Comparison of ENCODE assay signal across 1 cellular context in genomic region chr15:70799667-70800450, GRCh38.
TF ChIP-seq lines count a peak whose summit lies in the region.

No MANE protein-coding gene starts in this region.

TF ChIP-seq in HepG2, 621 proteins besides CTCF, POLR2A, EP300 and RAD21 (continued from another document):
- TF ChIP-seq ARID5B (CRISPR knock-in tag; IDR thresholded peaks at IDR 0.05) (peak; percentile 73), SOX5 (CRISPR knock-in tag; IDR thresholded peaks at IDR 0.05; ENCODE audit: borderline replicate concordance) (no peak), NR2F6 (IDR thresholded peaks at IDR 0.05) (peak; percentile 70), NR2F6 (CRISPR knock-in tag; IDR thresholded peaks at IDR 0.05) (peak; percentile 68), CHD2 (IDR thresholded peaks at IDR 0.05; ENCODE audit: low read depth, low read length) (no peak), NR2F2 (IDR thresholded peaks at IDR 0.05; ENCODE audit: borderline replicate concordance, low read depth) (0 out of 2 replicates have a peak, but pooled peaks have one; percentile 20), ATAD3A (CRISPR knock-in tag; IDR thresholded peaks at IDR 0.05) (no peak), ZNF512 (CRISPR knock-in tag; IDR thresholded peaks at IDR 0.05) (no peak), ZNF431 (CRISPR knock-in tag; IDR thresholded peaks at IDR 0.05; ENCODE audit: borderline replicate concordance, low read depth) (peak; percentile 38; the same call in 1 of the 2 replicates), ZNF34 (CRISPR knock-in tag; IDR thresholded peaks at IDR 0.05; ENCODE audit: borderline replicate concordance) (no peak), TEAD3 (CRISPR knock-in tag; optimal IDR thresholded peaks at IDR 0.05; ENCODE audit: borderline replicate concordance) (peak; percentile 88), ZNF317 (CRISPR knock-in tag; IDR thresholded peaks at IDR 0.05) (no peak), ZNF543 (CRISPR knock-in tag; IDR thresholded peaks at IDR 0.05) (no peak), FOXP4 (CRISPR knock-in tag; IDR thresholded peaks at IDR 0.05) (no peak), SALL1 (CRISPR knock-in tag; IDR thresholded peaks at IDR 0.05) (peak; percentile 29; the same call in 1 of the 2 replicates), ZNF878 (CRISPR knock-in tag; IDR thresholded peaks at IDR 0.05) (no peak), NR1H2 (CRISPR knock-in tag; IDR thresholded peaks at IDR 0.05; ENCODE audit: borderline replicate concordance, low read depth) (no peak), ZBTB7B (CRISPR knock-in tag; IDR thresholded peaks at IDR 0.05) (no peak), ZNF17 (CRISPR knock-in tag; IDR thresholded peaks at IDR 0.05) (no peak), XRCC5 (optimal IDR thresholded peaks at IDR 0.05; ENCODE audit: low read length) (no peak), HNF4A (CRISPR knock-in tag; IDR thresholded peaks at IDR 0.05) (peak; percentile 62), HOXA3 (CRISPR knock-in tag; IDR thresholded peaks at IDR 0.05) (no peak), PAXIP1 (CRISPR knock-in tag; conservative IDR thresholded peaks at IDR 0.05) (peak; percentile 44; the same call in 1 of the 2 replicates), ZFP41 (CRISPR knock-in tag; IDR thresholded peaks at IDR 0.05; ENCODE audit: borderline replicate concordance) (no peak), CBFB (CRISPR knock-in tag; IDR thresholded peaks at IDR 0.05) (no peak), TSC22D2 (CRISPR knock-in tag; IDR thresholded peaks at IDR 0.05; ENCODE audit: borderline replicate concordance) (no peak), ZNF292 (CRISPR knock-in tag; IDR thresholded peaks at IDR 0.05; ENCODE audit: borderline replicate concordance, low read depth) (peak; percentile 58; the same call in 1 of the 2 replicates), ZNF883 (CRISPR knock-in tag; IDR thresholded peaks at IDR 0.05; ENCODE audit: not compliant biosample characterization) (no peak)
- TF ChIP-seq, protein P1, sequence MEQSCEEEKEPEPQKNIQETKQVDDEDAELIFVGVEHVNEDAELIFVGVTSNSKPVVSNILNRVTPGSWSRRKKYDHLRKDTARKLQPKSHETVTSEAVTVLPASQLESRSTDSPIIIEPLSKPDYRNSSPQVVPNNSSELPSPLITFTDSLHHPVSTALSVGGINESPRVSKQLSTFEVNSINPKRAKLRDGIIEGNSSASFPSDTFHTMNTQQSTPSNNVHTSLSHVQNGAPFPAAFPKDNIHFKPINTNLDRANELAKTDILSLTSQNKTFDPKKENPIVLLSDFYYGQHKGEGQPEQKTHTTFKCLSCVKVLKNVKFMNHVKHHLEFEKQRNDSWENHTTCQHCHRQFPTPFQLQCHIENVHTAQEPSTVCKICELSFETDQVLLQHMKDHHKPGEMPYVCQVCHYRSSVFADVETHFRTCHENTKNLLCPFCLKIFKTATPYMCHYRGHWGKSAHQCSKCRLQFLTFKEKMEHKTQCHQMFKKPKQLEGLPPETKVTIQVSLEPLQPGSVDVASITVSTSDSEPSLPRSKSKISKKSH (CRISPR knock-in tag; IDR thresholded peaks at IDR 0.05; ENCODE audit: borderline replicate concordance): no peak
